ENCODE assay signal across 20 cellular contexts in genomic region chr20:54585222-54585621, GRCh38.
DNase-seq lines count a peak whose midpoint lies in the region; ATAC-seq, FAIRE-seq and TF ChIP-seq lines count a peak whose summit lies in the region.
"Had no signal": no experiment of that assay in that cellular context is flagged by ENCODE, and none has a peak within 500 bp of the region (broad histone marks: within the 10 kb centered on the region; RNA-seq: fewer than 3 reads in every experiment).

No MANE protein-coding gene starts in this region.

- no peak for TF ChIP-seq CTCF in OCI-LY3 (IDR thresholded peaks at IDR 0.05; ENCODE audit: low read depth, low read length)
- TF ChIP-seq CTCF in epithelial cell of proximal tubule (conservative IDR thresholded peaks at IDR 0.05; ENCODE audit: low read depth, low read length): no peak
- TF ChIP-seq CTCF in transverse colon (IDR thresholded peaks at IDR 0.05): no peak

- H3K4me1 ChIP-seq in OCI-LY3 (ENCODE audit: low read length) (peaks cover 34% of the 10 kb centered on the region), transverse colon (no peaks in the 10 kb centered on the region)
- H3K4me1 ChIP-seq: BE2C had no signal

- peak overlapping the region; percentile 38 for H3K4me2 ChIP-seq in OCI-LY3 (ENCODE audit: low read length)

- WGBS in transverse colon (ENCODE audit: low coverage in 1 of 2), 2 donors: 51 to 55% methylated on average over 3 of the region's 3 CpGs

- H3K9me3 ChIP-seq in OCI-LY3 (ENCODE audit: insufficient read depth, low read length): no peaks in the 10 kb centered on the region
- H3K9me3 ChIP-seq in transverse colon: peaks cover 0 to 3% of the 10 kb centered on the region in 2 donors
- H3K9me3 ChIP-seq: BE2C had no signal

- intact Hi-C loops in transverse colon (cut with DNase I; ENCODE audit: low total_unique reads): no loop called here

- no peak for DNase-seq in HTR-8/SVneo (ENCODE audit: insufficient read length, low spot score)
- DNase-seq in epithelial cell of proximal tubule (ENCODE audit: low read depth): peak; percentile 50
- peak; percentile 9 for DNase-seq in left kidney (ENCODE audit: low read depth, low spot score)
- DNase-seq in DMS114 treated with DMSO at 0.1 percent for 48 hours (lab: John Stamatoyannopoulos, UW; ENCODE audit: unreplicated experiment): no peak
- DNase-seq in SKM-1 (lab: John Stamatoyannopoulos, UW; ENCODE audit: unreplicated experiment): no peak
- no peak for DNase-seq in transverse colon
- DNase-seq: ACHN; BE2C; C1 segment of cervical spinal cord; CD4-positive, CD25-positive, alpha-beta regulatory T cell; CD8-positive, alpha-beta memory T cell; COR-L47; DMS 273 treated with DMSO at 0.1 percent for 48 hours; H9 had no signal

- H3K4me3 ChIP-seq in OCI-LY3 (ENCODE audit: low read length) (peak overlapping the region; percentile 5; the same call in 1 of the 2 replicates), epithelial cell of proximal tubule (ENCODE audit: low read depth, low read length) (no peak overlapping the region), transverse colon (no peak overlapping the region)

- ATAC-seq in HG02642 (IDR thresholded peaks at IDR 0.05; ENCODE audit: poor library complexity, unreplicated experiment): no peak

- no peak for TF ChIP-seq EP300 in transverse colon (IDR thresholded peaks at IDR 0.05; ENCODE audit: low read depth)

- TF ChIP-seq POLR2A in transverse colon (IDR thresholded peaks at IDR 0.05): no peak

- FAIRE-seq in HTR-8/SVneo (lab: Jason Lieb, UNC): peak; percentile 82
- FAIRE-seq: G401.6, GM12891, GM18507, H1 had no signal

- H3K36me3 ChIP-seq in OCI-LY3 (replicated peaks; ENCODE audit: low read depth, low read length) (no peaks in the 10 kb centered on the region), transverse colon (no peaks in the 10 kb centered on the region)
- H3K36me3 ChIP-seq: BE2C had no signal

- no peaks in the 10 kb centered on the region for H4K20me1 ChIP-seq in OCI-LY3 (ENCODE audit: insufficient read depth, low read length)

- no peaks in the 10 kb centered on the region for H3K79me2 ChIP-seq in OCI-LY3 (ENCODE audit: low read length)

- H2AFZ ChIP-seq in OCI-LY3 (ENCODE audit: low read depth, low read length): peak overlapping the region; percentile 78

- H3K27ac ChIP-seq in OCI-LY3 (ENCODE audit: low read length): peak overlapping the region; percentile 68
- H3K27ac ChIP-seq in transverse colon: no peak overlapping the region

- peak overlapping the region; percentile 6; the same call in 1 of the 2 replicates for H3K9ac ChIP-seq in OCI-LY3 (ENCODE audit: low read length)

- in situ Hi-C loops in transverse colon (cut with MboI; ENCODE audit: low pct_ligation_motif_present in 1 of 4, low pct_unique_long_range_greater_than_20kb in 1 of 4, low sequenced_read_pairs in 3 of 4): no loop called here

- H3K27me3 ChIP-seq in OCI-LY3 (ENCODE audit: low read depth, low read length) (no peaks in the 10 kb centered on the region), transverse colon (no peaks in the 10 kb centered on the region)
- H3K27me3 ChIP-seq: BE2C had no signal

Comparison
In these comparisons a context has a peak if more than half of its experiments do, and no peak if none do; other contexts are left out.
1. DNase-seq: peak in epithelial cell of proximal tubule (single experiment) and left kidney (single experiment); none in HTR-8/SVneo (single experiment), DMS114 treated with DMSO at 0.1 percent for 48 hours (single experiment), SKM-1 (single experiment) and transverse colon (single experiment).